In the genomic region with DNA sequence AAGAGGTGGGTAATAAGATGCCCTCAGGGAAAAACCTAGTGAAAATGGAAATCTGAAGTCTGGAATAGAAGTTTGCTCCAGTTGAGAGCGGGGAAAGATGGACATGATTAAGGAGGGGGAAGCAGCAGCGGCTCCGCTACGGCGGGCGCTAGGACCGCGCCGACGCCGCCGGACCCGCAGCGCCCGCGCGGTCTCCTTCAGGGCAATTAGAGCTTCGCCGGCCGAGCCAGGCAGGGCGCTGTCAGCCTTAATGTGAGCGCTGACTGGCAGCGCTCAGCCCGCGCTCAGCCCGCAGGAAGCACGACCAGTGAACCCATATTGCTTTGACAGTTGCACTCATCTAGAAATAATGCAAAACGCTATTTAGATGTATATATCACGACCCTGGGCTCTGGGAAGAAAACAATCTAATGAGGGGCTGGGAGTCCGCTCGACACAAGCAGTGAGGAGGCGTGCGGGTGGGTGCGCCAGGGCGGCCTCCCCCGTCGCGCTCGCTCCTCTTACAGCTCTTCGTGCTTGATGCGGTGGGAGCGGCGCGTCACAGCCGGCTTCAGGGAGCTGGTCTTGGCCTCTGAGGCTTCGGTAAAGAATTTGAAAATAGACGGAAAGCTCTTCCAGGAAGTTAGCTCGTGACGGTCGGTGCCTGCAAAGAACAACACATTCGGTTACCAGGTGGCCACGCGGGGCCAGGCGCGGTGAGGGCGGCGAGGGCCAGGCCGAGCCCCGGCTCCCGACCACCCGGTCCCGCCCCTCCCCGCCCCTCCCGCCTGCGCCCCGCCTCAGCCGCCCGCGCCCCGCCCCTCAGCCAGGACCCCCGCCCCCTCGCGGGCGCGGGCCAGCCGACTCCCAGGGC, we compare ENCODE assay signal across 9 cellular contexts. TPM values are rescaled to one million over a fixed set of nuclear protein-coding genes. Genes with fewer than 3 reads are reported as not detected.
DNase-seq lines count a peak whose midpoint lies in the region; ATAC-seq and TF ChIP-seq lines count a peak whose summit lies in the region.
"Had no signal": no experiment of that assay in that cellular context is flagged by ENCODE, and none has a peak within 500 bp of the region (broad histone marks: within the 10 kb centered on the region; RNA-seq: fewer than 3 reads in every experiment).

No MANE protein-coding gene starts in this region.

- POLR2A ChIA-PET in activated B cell treated with CpG ODN at 0.5 μM for 24 hours (lab: Charles Lee) = interaction anchor here (0.6 to 1.1 kb wide), 4 partner anchors 12 to 336 kb away, joined by 3 to 6 read pairs (median 4); no protein-coding TSS in a partner anchor

- TF ChIP-seq CTCF in BE2C (IDR thresholded peaks at IDR 0.05; ENCODE audit: low read depth, low read length) (peak; percentile 22; the same call in 1 of the 2 replicates), activated B cell treated with CpG ODN at 0.5 μM for 24 hours (IDR thresholded peaks at IDR 0.05) (no peak), liver (IDR thresholded peaks at IDR 0.05; ENCODE audit: low read depth, low read length, missing input control) (no peak)

- 1% methylated on average over 76 of the region's 76 CpGs for WGBS in liver

- peak overlapping the region; percentile 81 to 84 for H3K27ac ChIP-seq in liver (ENCODE audit: low read depth in 1 of 2, low read length in 2 of 2)

- H3K4me1 ChIP-seq in BE2C (peaks cover 2% of the 10 kb centered on the region; the same call in 1 of the 2 replicates), liver (ENCODE audit: control insufficient read depth in 4 of 4, insufficient read depth in 4 of 4, low read length in 3 of 4) (peaks cover 0 to 14% (median 8%) of the 10 kb centered on the region in 4 donors)

- ATAC-seq in GM19035 (IDR thresholded peaks at IDR 0.05; ENCODE audit: unreplicated experiment) (peak; percentile 99), HG03159 (IDR thresholded peaks at IDR 0.05; ENCODE audit: unreplicated experiment) (peak; percentile 97), activated B cell treated with CpG ODN at 0.5 μM for 24 hours (ENCODE audit: low read depth) (peak; percentile 89)

- DNase-seq in BE2C (peak; percentile 89), NCI-H2196 (lab: John Stamatoyannopoulos, UW; ENCODE audit: unreplicated experiment) (peak; percentile 59), activated B cell treated with CpG ODN at 0.5 μM for 24 hours (no peak)
- DNase-seq in stimulated activated CD4-positive, alpha-beta T cell treated with anti-CD3 and anti-CD28 coated beads, Interleukin-4, amount 100 ng/mL, for 48 hours (ENCODE audit: low read depth in 2 of 2) = peak; percentile 37 to 39

- no peaks in the 10 kb centered on the region for H3K9me3 Mint-ChIP-seq in activated B cell treated with CpG ODN at 0.5 μM for 24 hours
- no peaks in the 10 kb centered on the region for H3K9me3 Mint-ChIP-seq in dendritic cell treated with granulocyte-macrophage colony-stimulating factor and Interleukin-4, amounts not matched to agents 40 ng/mL and 50 ng/mL, for 4 days

- H3K9ac ChIP-seq in liver (ENCODE audit: low read depth in 1 of 2, low read length in 2 of 2) = peak overlapping the region; percentile 54 to 65

- H3K4me1 Mint-ChIP-seq in activated B cell treated with CpG ODN at 0.5 μM for 24 hours = peaks cover 16% of the 10 kb centered on the region
- peaks cover 17% of the 10 kb centered on the region for H3K4me1 Mint-ChIP-seq in dendritic cell treated with granulocyte-macrophage colony-stimulating factor and Interleukin-4, amounts not matched to agents 40 ng/mL and 50 ng/mL, for 4 days (ENCODE audit: low read depth)

- H3K4me3 Mint-ChIP-seq in activated B cell treated with CpG ODN at 0.5 μM for 24 hours = peak overlapping the region; percentile 92
- H3K4me3 Mint-ChIP-seq in dendritic cell treated with granulocyte-macrophage colony-stimulating factor and Interleukin-4, amounts not matched to agents 40 ng/mL and 50 ng/mL, for 4 days = peak overlapping the region; percentile 89

- peaks cover 4% of the 10 kb centered on the region for H3K36me3 Mint-ChIP-seq in activated B cell treated with CpG ODN at 0.5 μM for 24 hours (ENCODE audit: low read depth)
- peaks cover 6% of the 10 kb centered on the region for H3K36me3 Mint-ChIP-seq in dendritic cell treated with granulocyte-macrophage colony-stimulating factor and Interleukin-4, amounts not matched to agents 40 ng/mL and 50 ng/mL, for 4 days (ENCODE audit: low read depth)

- H3K4me3 ChIP-seq in BE2C (ENCODE audit: low read depth, low read length) = peak overlapping the region; percentile 76
- peak overlapping the region; percentile 64 to 74 (median 65) for H3K4me3 ChIP-seq in liver (ENCODE audit: low read depth in 1 of 3, low read length in 3 of 3)

- peaks cover 2% of the 10 kb centered on the region for H3K27me3 Mint-ChIP-seq in activated B cell treated with CpG ODN at 0.5 μM for 24 hours
- peaks cover 50% of the 10 kb centered on the region for H3K27me3 Mint-ChIP-seq in dendritic cell treated with granulocyte-macrophage colony-stimulating factor and Interleukin-4, amounts not matched to agents 40 ng/mL and 50 ng/mL, for 4 days

- H3K27me3 ChIP-seq in BE2C (no peaks in the 10 kb centered on the region), liver (ENCODE audit: control insufficient read depth in 4 of 4, insufficient read depth in 4 of 4, low read length in 3 of 4) (no peaks in the 10 kb centered on the region)

- H3K36me3 ChIP-seq in BE2C (no peaks in the 10 kb centered on the region), liver (ENCODE audit: control insufficient read depth in 4 of 4, insufficient read depth in 3 of 4, low read depth in 1 of 4, low read length in 3 of 4) (no peaks in the 10 kb centered on the region)

- peak; percentile 42 to 56 for TF ChIP-seq RAD21 in liver (IDR thresholded peaks at IDR 0.05)

- CTCF ChIA-PET in activated B cell treated with CpG ODN at 0.5 μM for 24 hours (lab: Charles Lee) = no interaction called here

- intact Hi-C loops in activated B cell treated with CpG ODN at 0.5 μM for 24 hours (cut with micrococcal nuclease) = loop anchor here (5.0 kb wide), 3 partner anchors 38 to 1232 kb away; a partner anchor contains a TSS
- intact Hi-C loops in dendritic cell treated with granulocyte-macrophage colony-stimulating factor and Interleukin-4, amounts not matched to agents 40 ng/mL and 50 ng/mL, for 4 days (cut with micrococcal nuclease) = no loop called here

- no peaks in the 10 kb centered on the region for H3K9me3 ChIP-seq in BE2C
- no peaks in the 10 kb centered on the region for H3K9me3 ChIP-seq in liver (ENCODE audit: control insufficient read depth in 4 of 4, low read length in 3 of 4)

- peak overlapping the region; percentile 64 for H3K27ac Mint-ChIP-seq in activated B cell treated with CpG ODN at 0.5 μM for 24 hours
- H3K27ac Mint-ChIP-seq in dendritic cell treated with granulocyte-macrophage colony-stimulating factor and Interleukin-4, amounts not matched to agents 40 ng/mL and 50 ng/mL, for 4 days = peak overlapping the region; percentile 21

TF ChIP-seq in liver, 16 proteins besides CTCF, POLR2A, EP300 and RAD21:
- no peak for TF ChIP-seq SP1 (IDR thresholded peaks at IDR 0.05)
- TF ChIP-seq, protein P1, sequence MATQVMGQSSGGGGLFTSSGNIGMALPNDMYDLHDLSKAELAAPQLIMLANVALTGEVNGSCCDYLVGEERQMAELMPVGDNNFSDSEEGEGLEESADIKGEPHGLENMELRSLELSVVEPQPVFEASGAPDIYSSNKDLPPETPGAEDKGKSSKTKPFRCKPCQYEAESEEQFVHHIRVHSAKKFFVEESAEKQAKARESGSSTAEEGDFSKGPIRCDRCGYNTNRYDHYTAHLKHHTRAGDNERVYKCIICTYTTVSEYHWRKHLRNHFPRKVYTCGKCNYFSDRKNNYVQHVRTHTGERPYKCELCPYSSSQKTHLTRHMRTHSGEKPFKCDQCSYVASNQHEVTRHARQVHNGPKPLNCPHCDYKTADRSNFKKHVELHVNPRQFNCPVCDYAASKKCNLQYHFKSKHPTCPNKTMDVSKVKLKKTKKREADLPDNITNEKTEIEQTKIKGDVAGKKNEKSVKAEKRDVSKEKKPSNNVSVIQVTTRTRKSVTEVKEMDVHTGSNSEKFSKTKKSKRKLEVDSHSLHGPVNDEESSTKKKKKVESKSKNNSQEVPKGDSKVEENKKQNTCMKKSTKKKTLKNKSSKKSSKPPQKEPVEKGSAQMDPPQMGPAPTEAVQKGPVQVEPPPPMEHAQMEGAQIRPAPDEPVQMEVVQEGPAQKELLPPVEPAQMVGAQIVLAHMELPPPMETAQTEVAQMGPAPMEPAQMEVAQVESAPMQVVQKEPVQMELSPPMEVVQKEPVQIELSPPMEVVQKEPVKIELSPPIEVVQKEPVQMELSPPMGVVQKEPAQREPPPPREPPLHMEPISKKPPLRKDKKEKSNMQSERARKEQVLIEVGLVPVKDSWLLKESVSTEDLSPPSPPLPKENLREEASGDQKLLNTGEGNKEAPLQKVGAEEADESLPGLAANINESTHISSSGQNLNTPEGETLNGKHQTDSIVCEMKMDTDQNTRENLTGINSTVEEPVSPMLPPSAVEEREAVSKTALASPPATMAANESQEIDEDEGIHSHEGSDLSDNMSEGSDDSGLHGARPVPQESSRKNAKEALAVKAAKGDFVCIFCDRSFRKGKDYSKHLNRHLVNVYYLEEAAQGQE (IDR thresholded peaks at IDR 0.05) = peak; percentile 57
- no peak for TF ChIP-seq EGR1 (IDR thresholded peaks at IDR 0.05; ENCODE audit: low read depth in 2 of 2)
- TF ChIP-seq, protein P2, sequence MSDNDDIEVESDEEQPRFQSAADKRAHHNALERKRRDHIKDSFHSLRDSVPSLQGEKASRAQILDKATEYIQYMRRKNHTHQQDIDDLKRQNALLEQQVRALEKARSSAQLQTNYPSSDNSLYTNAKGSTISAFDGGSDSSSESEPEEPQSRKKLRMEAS (IDR thresholded peaks at IDR 0.05) = peak; percentile 3

RNA-seq across cellular contexts. Expression of a gene that starts 37.7 kb away (rescaled TPM):
- 13.1 TPM for polyA plus RNA-seq in BE2C (2012; ENCODE audit: insufficient read depth, insufficient read length, low read depth)
- total RNA-seq in activated B cell treated with CpG ODN at 0.5 μM for 24 hours (not detected in 2 replicates), liver (10 to 100 TPM; 10.3 to 10.9 TPM)
- polyA plus RNA-seq in liver = 10 to 100 TPM in 1 of 2 donors, 1 to 10 TPM in 1; 3.9 to 13.0 TPM
- total RNA-seq: T-helper 2 cell treated with Interferon-gamma antibody and Interleukin-4, amounts not matched to agents 100 ng/mL and 5 ng/mL, for 36 hours had no signal

RNA-seq across cellular contexts. Expression of a gene that starts 39.7 kb away (rescaled TPM):
- 2.7 TPM for polyA plus RNA-seq in BE2C (2012; ENCODE audit: insufficient read depth, insufficient read length, low read depth)
- total RNA-seq in activated B cell treated with CpG ODN at 0.5 μM for 24 hours (0.15 TPM in 1 of 2 replicates, not detected in the other), liver (1 to 10 TPM; 2.3 to 4.0 TPM)
- polyA plus RNA-seq in liver = 1 to 10 TPM; 2.0 TPM
- total RNA-seq: T-helper 2 cell treated with Interferon-gamma antibody and Interleukin-4, amounts not matched to agents 100 ng/mL and 5 ng/mL, for 36 hours had no signal

Comparison
In these comparisons a context has a peak if more than half of its experiments do, and no peak if none do; other contexts are left out.
1. RNA of a gene that starts 37.7 kb away (total RNA-seq): 10.3 to 10.9 TPM in liver; not detected in activated B cell treated with CpG ODN at 0.5 μM for 24 hours; every median in the first group is over 10 times any median in the second.
2. Peak in every context shown above with its lines, with median percentiles within 50 percentile points of each other: ATAC-seq.